In genomic region chr10:79129361-79129997, GRCh38 we compare ENCODE assay signal across 11 cellular contexts.
DNase-seq lines count a peak whose midpoint lies in the region; ATAC-seq, FAIRE-seq and TF ChIP-seq lines count a peak whose summit lies in the region.
"Had no signal": no experiment of that assay in that cellular context is flagged by ENCODE, and none has a peak within 500 bp of the region (broad histone marks: within the 10 kb centered on the region; RNA-seq: fewer than 3 reads in every experiment).

No MANE protein-coding gene starts in this region.

- DNase-seq in ACHN (peak; percentile 47), Kasumi-1 (lab: John Stamatoyannopoulos, UW) (peak; percentile 70 to 81), brain microvascular endothelial cell (peak; percentile 36), NCI-H446 treated with DMSO at 0.1 percent for 48 hours (lab: John Stamatoyannopoulos, UW) (no peak), kidney (no peak), HCEC 1CT (no peak)
- DNase-seq: activated CD4-positive, alpha-beta T cell treated with anti-CD3 and anti-CD28 coated beads, Interleukin-2, amount 10 ng/mL, durations not matched to agents 7 days and 5 days; MM.1S; right lobe of liver had no signal

- H3K9ac ChIP-seq in liver (ENCODE audit: low read depth in 1 of 2, low read length in 2 of 2) (no peak overlapping the region), kidney (ENCODE audit: low read length in 2 of 2) (no peak overlapping the region)

- intact Hi-C loops in kidney (cut with DNase I) = no loop called here

- no peak for FAIRE-seq in kidney (lab: Jason Lieb, UNC)

- peak in 1 of 2 donors; percentile 4 for TF ChIP-seq RAD21 in liver (IDR thresholded peaks at IDR 0.05)

- H3K4me3 ChIP-seq in brain microvascular endothelial cell (ENCODE audit: low read depth, low read length) = no peak overlapping the region
- H3K4me3 ChIP-seq in liver (ENCODE audit: low read depth in 1 of 3, low read length in 3 of 3) = no peak overlapping the region
- no peak overlapping the region for H3K4me3 ChIP-seq in kidney (ENCODE audit: low read length in 2 of 2)
- H3K4me3 ChIP-seq: right lobe of liver had no signal

- peaks cover 12% of the 10 kb centered on the region for H3K36me3 ChIP-seq in brain microvascular endothelial cell (replicated peaks)
- peaks cover 0 to 2% (median 0%) of the 10 kb centered on the region in 4 donors for H3K36me3 ChIP-seq in liver (ENCODE audit: control insufficient read depth in 4 of 4, insufficient read depth in 3 of 4, low read depth in 1 of 4, low read length in 3 of 4)
- H3K36me3 ChIP-seq in kidney (ENCODE audit: control insufficient read depth in 1 of 2, insufficient read depth in 2 of 2, low read length in 2 of 2) = peaks cover 2 to 18% of the 10 kb centered on the region in 2 donors
- H3K36me3 ChIP-seq: right lobe of liver had no signal

- TF ChIP-seq CTCF in brain microvascular endothelial cell (IDR thresholded peaks at IDR 0.05; ENCODE audit: low read depth, low read length, missing control alignments) (peak; percentile 30), liver (IDR thresholded peaks at IDR 0.05; ENCODE audit: low read depth, low read length, missing input control) (no peak), kidney (IDR thresholded peaks at IDR 0.05; ENCODE audit: borderline replicate concordance, extremely low read depth, insufficient read depth) (no peak)

- H3K9me3 ChIP-seq in liver (ENCODE audit: control insufficient read depth in 4 of 4, low read length in 3 of 4) (no peaks in the 10 kb centered on the region), kidney (ENCODE audit: control insufficient read depth in 1 of 2, low read length in 2 of 2) (no peaks in the 10 kb centered on the region)
- H3K9me3 ChIP-seq: right lobe of liver had no signal

- in situ Hi-C loops in ACHN (cut with HindIII; ENCODE audit: low pct_ligation_motif_present, low pct_unique_long_range_greater_than_20kb, low sequenced_read_pairs) = no loop called here
- in situ Hi-C loops in brain microvascular endothelial cell (cut with HindIII; ENCODE audit: low pct_ligation_motif_present, low sequenced_read_pairs) = no loop called here

- 79% methylated on average over 8 of the region's 8 CpGs for WGBS in liver

- peak overlapping the region; percentile 3 for H3K27ac ChIP-seq in brain microvascular endothelial cell
- no peak overlapping the region for H3K27ac ChIP-seq in liver (ENCODE audit: low read depth in 1 of 2, low read length in 2 of 2)
- H3K27ac ChIP-seq in kidney (ENCODE audit: low read depth in 2 of 2, low read length in 2 of 2) = no peak overlapping the region
- H3K27ac ChIP-seq: right lobe of liver had no signal

- no peaks in the 10 kb centered on the region for H3K27me3 ChIP-seq in brain microvascular endothelial cell (replicated peaks)
- no peaks in the 10 kb centered on the region for H3K27me3 ChIP-seq in liver (ENCODE audit: control insufficient read depth in 4 of 4, insufficient read depth in 4 of 4, low read length in 3 of 4)
- H3K27me3 ChIP-seq: right lobe of liver had no signal

- peaks cover 8 to 43% (median 38%) of the 10 kb centered on the region in 4 donors for H3K4me1 ChIP-seq in liver (ENCODE audit: control insufficient read depth in 4 of 4, insufficient read depth in 4 of 4, low read length in 3 of 4)
- peaks cover 11 to 13% of the 10 kb centered on the region in 2 donors for H3K4me1 ChIP-seq in kidney (ENCODE audit: control insufficient read depth in 1 of 2, insufficient read depth in 1 of 2, low read depth in 1 of 2, low read length in 2 of 2)

- no peak for ATAC-seq in HG02678 (IDR thresholded peaks at IDR 0.05; ENCODE audit: unreplicated experiment)

TF ChIP-seq in liver, 16 proteins besides CTCF, POLR2A, EP300 and RAD21:
- no peak for TF ChIP-seq REST (IDR thresholded peaks at IDR 0.05)
- TF ChIP-seq TAF1 (conservative IDR thresholded peaks at IDR 0.05) = no peak
- TF ChIP-seq NR2F2 (IDR thresholded peaks at IDR 0.05) = peak; percentile 82
- TF ChIP-seq HNF4G (IDR thresholded peaks at IDR 0.05) = no peak
- peak; percentile 27 to 44 for TF ChIP-seq RXRA (IDR thresholded peaks at IDR 0.05)
TF ChIP-seq in liver: peak in this region for 2.

Comparison
In these comparisons a context has a peak if more than half of its experiments do, and no peak if none do; other contexts are left out.
1. DNase-seq: peak in ACHN (single experiment), Kasumi-1 (2 of 2) and brain microvascular endothelial cell (single experiment); none in NCI-H446 treated with DMSO at 0.1 percent for 48 hours (single experiment), kidney (single experiment) and HCEC 1CT (single experiment).